ENCODE assay signal across 1 cellular context in genomic region chr4:48212165-48212564, GRCh38.
TF ChIP-seq lines count a peak whose summit lies in the region.

No MANE protein-coding gene starts in this region.

TF ChIP-seq in K562, 482 proteins besides CTCF, POLR2A, EP300 and RAD21 (continued from another document):
- TF ChIP-seq ZNF639 (CRISPR knock-in tag; conservative IDR thresholded peaks at IDR 0.05 in 1 of 2, IDR thresholded peaks at IDR 0.05 in 1 of 2) (no peak), SIN3A (IDR thresholded peaks at IDR 0.05; ENCODE audit: borderline replicate concordance in 2 of 2, control insufficient read depth in 1 of 2, low read depth in 2 of 2, low read length in 2 of 2) (no peak), L3MBTL2 (IDR thresholded peaks at IDR 0.05) (no peak), ELK1 (CRISPR knock-in tag; IDR thresholded peaks at IDR 0.05) (no peak), NCOA6 (IDR thresholded peaks at IDR 0.05) (no peak), ZFX (CRISPR knock-in tag; IDR thresholded peaks at IDR 0.05) (no peak), FOXK2 (conservative IDR thresholded peaks at IDR 0.05 in 1 of 2, IDR thresholded peaks at IDR 0.05 in 1 of 2; ENCODE audit: low read depth in 2 of 2) (0 out of 4 replicates have a peak, but pooled peaks of 1 of the 2 experiments have one; percentile 32), THRAP3 (IDR thresholded peaks at IDR 0.05; ENCODE audit: borderline replicate concordance) (no peak), PTBP1 (IDR thresholded peaks at IDR 0.05; ENCODE audit: low read depth, low read length) (no peak), IRF1 (CRISPR knock-in tag; IDR thresholded peaks at IDR 0.05; ENCODE audit: borderline replicate concordance) (no peak), HMG20A (CRISPR knock-in tag; conservative IDR thresholded peaks at IDR 0.05) (no peak), EWSR1 (IDR thresholded peaks at IDR 0.05; ENCODE audit: borderline replicate concordance, low read depth, partially characterized antibody) (no peak), USF2 (CRISPR knock-in tag; IDR thresholded peaks at IDR 0.05) (no peak), GABPA (tag; conservative IDR thresholded peaks at IDR 0.05; ENCODE audit: low read depth) (0 out of 2 replicates have a peak, but pooled peaks have one; percentile 17), ARID3B (CRISPR knock-in tag; IDR thresholded peaks at IDR 0.05; ENCODE audit: borderline replicate concordance) (no peak), MIER1 (IDR thresholded peaks at IDR 0.05; ENCODE audit: low read depth) (no peak), GTF3C2 (IDR thresholded peaks at IDR 0.05; ENCODE audit: borderline replicate concordance, extremely low read depth, insufficient read length) (no peak), XRCC3 (IDR thresholded peaks at IDR 0.05) (no peak), PRMT5 (CRISPR knock-in tag; IDR thresholded peaks at IDR 0.05) (no peak), NFE2 (IDR thresholded peaks at IDR 0.05; ENCODE audit: low read depth) (peak; percentile 33; the same call in 1 of the 2 replicates), TAL1 (IDR thresholded peaks at IDR 0.05) (peak; percentile 21; the same call in 1 of the 2 replicates), SMARCA5 (IDR thresholded peaks at IDR 0.05) (no peak), SAP30 (IDR thresholded peaks at IDR 0.05; ENCODE audit: borderline replicate concordance, insufficient read depth, low read depth, low read length, poor library complexity, severe bottlenecking) (no peak), ZC3H4 (CRISPR knock-in tag; IDR thresholded peaks at IDR 0.05; ENCODE audit: borderline replicate concordance) (no peak), RBM17 (IDR thresholded peaks at IDR 0.05; ENCODE audit: borderline replicate concordance, low read depth, low read length) (no peak), CBX8 (IDR thresholded peaks at IDR 0.05; ENCODE audit: borderline replicate concordance, extremely low read depth, low read depth, low read length, poor library complexity, severe bottlenecking) (no peak), MAX (CRISPR knock-in tag; IDR thresholded peaks at IDR 0.05) (no peak), ZBTB7A (IDR thresholded peaks at IDR 0.05; ENCODE audit: borderline replicate concordance, control insufficient read depth, low read depth, low read length) (no peak), TEAD4 (IDR thresholded peaks at IDR 0.05; ENCODE audit: low read length) (peak; percentile 72; the same call in 1 of the 2 replicates), TEAD4 (CRISPR knock-in tag; IDR thresholded peaks at IDR 0.05; ENCODE audit: borderline replicate concordance) (no peak), KLF1 (tag; IDR thresholded peaks at IDR 0.05) (no peak), TAF7 (tag; IDR thresholded peaks at IDR 0.05) (no peak), PKNOX1 (IDR thresholded peaks at IDR 0.05) (peak; percentile 51; the same call in 1 of the 2 replicates), POU5F1 (IDR thresholded peaks at IDR 0.05; ENCODE audit: borderline replicate concordance, low read depth, low read length, partially characterized antibody) (no peak), ZNF778 (CRISPR knock-in tag; IDR thresholded peaks at IDR 0.05) (no peak), HCFC1 (IDR thresholded peaks at IDR 0.05; ENCODE audit: low read depth, low read length) (no peak), ZNF75A (CRISPR knock-in tag; IDR thresholded peaks at IDR 0.05) (peak; percentile 32; the same call in 1 of the 2 replicates)
